ENCODE assay signal across 16 cellular contexts in genomic region chr2:52956115-52956514, GRCh38.
DNase-seq lines count a peak whose midpoint lies in the region; ATAC-seq, FAIRE-seq and TF ChIP-seq lines count a peak whose summit lies in the region.
"Had no signal": no experiment of that assay in that cellular context is flagged by ENCODE, and none has a peak within 500 bp of the region (broad histone marks: within the 10 kb centered on the region; RNA-seq: fewer than 3 reads in every experiment).

No MANE protein-coding gene starts in this region.

- no peak overlapping the region for H2AK9ac ChIP-seq in IMR-90 (replicated peaks; ENCODE audit: low read depth, low read length, poor library complexity)

- no peaks in the 10 kb centered on the region for H3K9me1 ChIP-seq in IMR-90 (ENCODE audit: insufficient read depth, low read length)

- no peak overlapping the region for H4K8ac ChIP-seq in IMR-90 (ENCODE audit: low read depth in 2 of 2, low read length in 2 of 2)

- H2BK120ac ChIP-seq in IMR-90 (ENCODE audit: low read depth, low read length) = no peak overlapping the region

- no CpG with 5 or more reads among the region's 4 CpGs for WGBS in IMR-90 (ENCODE audit: extremely low coverage in 2 of 2, insufficient read length in 1 of 2), 2 experiments
- 1% methylated on average over 4 of the region's 4 CpGs for WGBS in HepG2 (ENCODE audit: low lambda C conversion rate)

- H2AK5ac ChIP-seq in IMR-90 (ENCODE audit: low read depth, low read length) = no peak overlapping the region

- no peak overlapping the region for H4K91ac ChIP-seq in IMR-90 (ENCODE audit: insufficient read depth, low read depth, low read length)

- no peak overlapping the region for H3K56ac ChIP-seq in IMR-90 (ENCODE audit: extremely low read depth, insufficient read depth, low read length)

- no peak overlapping the region for H3K4me2 ChIP-seq in IMR-90 (ENCODE audit: low read depth, low read length)
- H3K4me2 ChIP-seq in HepG2 (ENCODE audit: low read depth, low read length) = no peak overlapping the region

- no peak for TF ChIP-seq RAD21 in IMR-90 (IDR thresholded peaks at IDR 0.05; ENCODE audit: low read length)
- TF ChIP-seq RAD21 in HepG2 (CRISPR knock-in tag; IDR thresholded peaks at IDR 0.05) = no peak

- ATAC-seq in IMR-90 (ENCODE audit: low read depth) (no peak), HepG2 (no peak), sciatic nerve (peak; percentile 15)
- ATAC-seq: HCT116 had no signal

- no peak for TF ChIP-seq CTCF in IMR-90 (conservative IDR thresholded peaks at IDR 0.05; ENCODE audit: low read depth, low read length)
- TF ChIP-seq CTCF in WERI-Rb-1 (IDR thresholded peaks at IDR 0.05; ENCODE audit: low read depth, low read length) = no peak
- TF ChIP-seq CTCF in HepG2 (CRISPR knock-in tag; IDR thresholded peaks at IDR 0.05) = no peak

- H2BK20ac ChIP-seq in IMR-90 (ENCODE audit: low read depth, low read length) = no peak overlapping the region

- H2AFZ ChIP-seq in IMR-90 (replicated peaks; ENCODE audit: low read length, poor library complexity) (no peak overlapping the region), HepG2 (ENCODE audit: low read length) (no peak overlapping the region)
- H2AFZ ChIP-seq: GM23248 had no signal

- H3K27ac ChIP-seq in IMR-90 (ENCODE audit: insufficient read depth, low read length) = no peak overlapping the region
- H3K27ac ChIP-seq in WERI-Rb-1 = no peak overlapping the region
- H3K27ac ChIP-seq in HepG2 (ENCODE audit: extremely low read length, insufficient read depth, low read length) = no peak overlapping the region
- H3K27ac ChIP-seq: GM23248 had no signal

- no peak overlapping the region for H2BK15ac ChIP-seq in IMR-90 (ENCODE audit: low read depth, low read length)

- H3K23ac ChIP-seq in IMR-90 (ENCODE audit: low read depth, low read length) = no peak overlapping the region

- no peak for DNase-seq in IMR-90
- DNase-seq in WERI-Rb-1 = peak; percentile 44
- DNase-seq in HepG2 (ENCODE audit: low spot score) = no peak
- DNase-seq in sciatic nerve (ENCODE audit: low spot score) = no peak
- DNase-seq in GM12891 (ENCODE audit: insufficient read length, low spot score) = no peak
- DNase-seq in iPS-NIHi7 (ENCODE audit: extremely low spot score) = no peak
- DNase-seq: C1 segment of cervical spinal cord; Calu3; CD4-positive, alpha-beta memory T cell; COR-L47; DMS79 treated with DMSO at 0.1 percent for 48 hours; GF-D8; GM23248; H9 had no signal

- H3K14ac ChIP-seq in IMR-90 (replicated peaks; ENCODE audit: low read depth, low read length) = no peak overlapping the region

- TF ChIP-seq POLR2A in IMR-90 (IDR thresholded peaks at IDR 0.05; ENCODE audit: low read depth, low read length) (no peak), HepG2 (IDR thresholded peaks at IDR 0.05; ENCODE audit: insufficient read depth in 1 of 2, low read depth in 2 of 2, low read length in 2 of 2) (no peak), GM12891 (IDR thresholded peaks at IDR 0.05; ENCODE audit: low read depth, low read length) (no peak)

- intact Hi-C loops in IMR-90 (cut with micrococcal nuclease) = no loop called here
- intact Hi-C loops in HepG2 (cut with micrococcal nuclease; ENCODE audit: unreplicated experiment) = no loop called here
- intact Hi-C loops in sciatic nerve (cut with DNase I) = no loop called here

- no peak for FAIRE-seq in HepG2 (lab: Jason Lieb, UNC)
- no peak for FAIRE-seq in GM12891 (lab: Jason Lieb, UNC)
- FAIRE-seq: GM12892 had no signal

- no peaks in the 10 kb centered on the region for H3K27me3 ChIP-seq in IMR-90 (ENCODE audit: control insufficient read depth, insufficient read depth, low read length)
- H3K27me3 ChIP-seq in WERI-Rb-1 (ENCODE audit: insufficient read depth, low read depth, severe bottlenecking) = no peaks in the 10 kb centered on the region
- H3K27me3 ChIP-seq in HepG2 (ENCODE audit: control insufficient read depth in 1 of 2, insufficient read depth in 2 of 2, low read length in 2 of 2) = no peaks in the 10 kb centered on the region

- H4K20me1 ChIP-seq in IMR-90 (ENCODE audit: insufficient read depth, low read length) = no peaks in the 10 kb centered on the region
- no peaks in the 10 kb centered on the region for H4K20me1 ChIP-seq in HepG2 (ENCODE audit: insufficient read depth, low read length)

- H2BK5ac ChIP-seq in IMR-90 (ENCODE audit: low read depth, low read length, poor library complexity, severe bottlenecking) = no peak overlapping the region

- no peak overlapping the region for H3K18ac ChIP-seq in IMR-90 (ENCODE audit: low read depth, low read length)

- no peaks in the 10 kb centered on the region for H3K79me2 ChIP-seq in HepG2 (ENCODE audit: insufficient read depth, low read length)

- H3K4me3 ChIP-seq in IMR-90 (ENCODE audit: insufficient read depth, low read depth, low read length) (no peak overlapping the region), WERI-Rb-1 (ENCODE audit: low read depth, low read length) (no peak overlapping the region), HepG2 (replicated peaks in 1 of 3; ENCODE audit: insufficient read depth in 1 of 3, low read depth in 2 of 3, low read length in 3 of 3) (no peak overlapping the region)
- H3K4me3 ChIP-seq: GM23248 had no signal

- BruUV-seq in IMR-90 (replicated peaks; lab: Mats Ljungman, UMichigan) = no TSS peak
- no TSS peak for BruUV-seq in HepG2 (replicated peaks; lab: Mats Ljungman, UMichigan)

- H3K4me1 ChIP-seq in IMR-90 (ENCODE audit: control insufficient read depth, insufficient read depth, low read length) (no peaks in the 10 kb centered on the region), HepG2 (ENCODE audit: insufficient read depth, low read length) (no peaks in the 10 kb centered on the region)

- POLR2A ChIA-PET in IMR-90 (lab: Charles Lee; ENCODE audit: unreplicated experiment) (no interaction called here), HepG2 (lab: Yijun Ruan, JAX) (no interaction called here)

- CTCF ChIA-PET in IMR-90 (lab: Yijun Ruan, JAX) (no interaction called here), HepG2 (lab: Yijun Ruan, JAX; ENCODE audit: low intra/inter-chr PET ratio, low total read pairs) (no interaction called here)

- no peak overlapping the region for H3K4ac ChIP-seq in IMR-90 (ENCODE audit: low read depth, low read length)

- TF ChIP-seq EP300 in HepG2 (IDR thresholded peaks at IDR 0.05; ENCODE audit: low read depth in 2 of 2, low read length in 2 of 2) = no peak
- TF ChIP-seq EP300 in HepG2 (CRISPR knock-in tag; IDR thresholded peaks at IDR 0.05; ENCODE audit: borderline replicate concordance) = no peak

- H3K36me3 ChIP-seq in IMR-90 (ENCODE audit: control insufficient read depth, insufficient read depth, low read length) (no peaks in the 10 kb centered on the region), WERI-Rb-1 (no peaks in the 10 kb centered on the region), HepG2 (replicated peaks in 1 of 2; ENCODE audit: control insufficient read depth in 1 of 2, insufficient read depth in 2 of 2, low read length in 2 of 2) (no peaks in the 10 kb centered on the region)

- H4K5ac ChIP-seq in IMR-90 (ENCODE audit: low read depth, low read length) = no peak overlapping the region

- H3K9ac ChIP-seq in IMR-90 (ENCODE audit: low read depth, low read length) = no peak overlapping the region
- H3K9ac ChIP-seq in HepG2 (ENCODE audit: insufficient read depth, low read depth, low read length) = no peak overlapping the region
- H3K9ac ChIP-seq: GM23248 had no signal

- in situ Hi-C loops in IMR-90 (cut with MboI; ENCODE audit: low sequenced_read_pairs) = no loop called here
- in situ Hi-C loops in HepG2 (cut with HindIII; ENCODE audit: extremely low pct_ligation_motif_present, low pct_unique_long_range_greater_than_20kb) = no loop called here

- dilution Hi-C loops in IMR-90 (cut with HindIII; ENCODE audit: low sequenced_read_pairs, unreplicated experiment) = no loop called here

- H3K9me3 ChIP-seq in IMR-90 (ENCODE audit: control insufficient read depth, insufficient read depth, low read length) = no peaks in the 10 kb centered on the region
- H3K9me3 ChIP-seq in WERI-Rb-1 (ENCODE audit: severe bottlenecking) = no peaks in the 10 kb centered on the region
- peaks cover 17% of the 10 kb centered on the region for H3K9me3 ChIP-seq in HepG2 (ENCODE audit: low read length)

- H3K79me1 ChIP-seq in IMR-90 (ENCODE audit: low read depth in 1 of 2, low read length in 2 of 2) = no peaks in the 10 kb centered on the region

TF ChIP-seq in IMR-90, 13 proteins besides CTCF, POLR2A, EP300 and RAD21 (continues in another document):
- TF ChIP-seq RCOR1 (IDR thresholded peaks at IDR 0.05; ENCODE audit: insufficient replicate concordance, low read length) (no peak), USF2 (IDR thresholded peaks at IDR 0.05; ENCODE audit: low read depth, low read length) (no peak), CEBPB (IDR thresholded peaks at IDR 0.05; ENCODE audit: low read depth, low read length) (peak; percentile 46; the same call in 1 of the 2 replicates)

TF ChIP-seq in HepG2, 621 proteins besides CTCF, POLR2A, EP300 and RAD21:
- TF ChIP-seq ZNF121 (CRISPR knock-in tag; IDR thresholded peaks at IDR 0.05) (no peak), ARID2 (CRISPR knock-in tag; IDR thresholded peaks at IDR 0.05; ENCODE audit: borderline replicate concordance) (no peak), CEBPB (IDR thresholded peaks at IDR 0.05; ENCODE audit: borderline replicate concordance, low read depth, low read length) (peak; percentile 52; the same call in 1 of the 2 replicates), ATF7 (IDR thresholded peaks at IDR 0.05) (peak; percentile 31; the same call in 1 of the 2 replicates), ATF7 (CRISPR knock-in tag; IDR thresholded peaks at IDR 0.05) (no peak)
TF ChIP-seq in HepG2: peak in this region for 2.

TF ChIP-seq in GM12891, 5 proteins besides CTCF, POLR2A, EP300 and RAD21:
- TF ChIP-seq POU2F2 (IDR thresholded peaks at IDR 0.05; ENCODE audit: low read depth, low read length) (no peak), SPI1 (IDR thresholded peaks at IDR 0.05; ENCODE audit: low read depth, low read length) (no peak), PAX5 (IDR thresholded peaks at IDR 0.05; ENCODE audit: insufficient read depth, low read length, severe bottlenecking) (no peak), POLR2AphosphoS5 (IDR thresholded peaks at IDR 0.05; ENCODE audit: low read depth, low read length) (no peak), TAF1 (IDR thresholded peaks at IDR 0.05; ENCODE audit: low read depth, low read length) (no peak)
